ENCODE assay signal across 23 cellular contexts in the genomic region with DNA sequence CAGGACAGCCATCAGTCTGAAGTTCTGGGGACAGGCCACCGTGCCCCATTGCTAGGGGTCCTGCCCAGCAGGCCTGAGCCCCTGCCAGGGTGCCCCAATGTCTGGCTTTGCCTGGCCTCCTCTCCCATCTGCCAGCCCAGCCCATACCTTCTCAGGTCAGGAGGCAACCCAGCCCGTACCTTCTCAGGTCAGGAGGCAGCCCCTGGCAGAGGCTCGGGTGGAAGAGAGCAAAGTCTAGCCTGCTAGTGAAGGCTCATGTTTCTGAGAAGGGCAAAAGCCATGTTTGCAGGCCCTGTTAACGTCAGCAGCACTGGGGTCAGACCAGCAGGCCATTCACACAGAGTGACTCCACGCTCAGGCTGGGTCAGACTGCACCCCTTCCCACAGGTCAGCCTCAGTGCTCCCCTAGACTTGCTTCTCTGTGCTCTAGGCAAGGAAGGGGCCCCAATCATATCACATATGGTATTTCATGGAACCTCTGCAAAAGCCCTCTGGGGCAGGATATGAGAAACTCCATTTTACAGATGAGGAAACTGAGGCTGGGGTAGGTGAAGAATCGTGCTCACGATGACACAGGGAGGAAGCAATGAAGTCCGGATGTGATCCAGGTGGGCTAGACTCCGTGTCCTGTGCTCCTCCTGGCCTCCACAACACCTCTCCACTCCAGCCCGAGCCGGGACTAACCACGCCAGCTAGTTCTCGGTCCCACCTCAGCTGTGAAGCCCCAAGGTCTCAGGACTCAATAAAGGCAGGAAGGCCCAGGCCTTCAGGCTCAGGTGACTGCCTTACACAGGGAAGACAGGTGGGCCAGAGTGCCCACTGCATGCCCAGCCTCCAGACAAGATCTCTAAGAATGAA. TPM values are rescaled to one million over a fixed set of nuclear protein-coding genes. Genes with fewer than 3 reads are reported as not detected.
DNase-seq lines count a peak whose midpoint lies in the region; ATAC-seq and TF ChIP-seq lines count a peak whose summit lies in the region.
"Had no signal": no experiment of that assay in that cellular context is flagged by ENCODE, and none has a peak within 500 bp of the region (broad histone marks: within the 10 kb centered on the region; RNA-seq: fewer than 3 reads in every experiment).

No MANE protein-coding gene starts in this region.

- H3K27ac ChIP-seq in C4-2B (peak overlapping the region; percentile 93), VCaP (peak overlapping the region; percentile 76), osteoblast (ENCODE audit: low read depth, low read length) (no peak overlapping the region)
- no peak overlapping the region for H3K27ac ChIP-seq in CD8-positive, alpha-beta T cell (ENCODE audit: low read depth, low read length)
- H3K27ac ChIP-seq: left ventricle myocardium inferior, uterus had no signal

- no peaks in the 10 kb centered on the region for H4K20me1 ChIP-seq in osteoblast (ENCODE audit: insufficient read depth, low read length)

- H3K4me1 ChIP-seq in iPS-15b (ENCODE audit: control insufficient read depth, insufficient read depth, low read length) = peaks cover 6% of the 10 kb centered on the region
- no peaks in the 10 kb centered on the region for H3K4me1 ChIP-seq in osteoblast (ENCODE audit: insufficient read depth, low read length)
- no peaks in the 10 kb centered on the region for H3K4me1 ChIP-seq in CD8-positive, alpha-beta T cell (ENCODE audit: insufficient read depth, low read length)
- H3K4me1 ChIP-seq: left ventricle myocardium inferior, uterus had no signal

- no peaks in the 10 kb centered on the region for H3K79me2 ChIP-seq in osteoblast (ENCODE audit: insufficient read depth, low read length)

- peaks cover 6% of the 10 kb centered on the region for H3K36me3 ChIP-seq in iPS-15b (ENCODE audit: control insufficient read depth, insufficient read depth, low read length)
- no peaks in the 10 kb centered on the region for H3K36me3 ChIP-seq in osteoblast (ENCODE audit: insufficient read depth, low read length)
- H3K36me3 ChIP-seq in CD8-positive, alpha-beta T cell (ENCODE audit: insufficient read depth, low read length) = no peaks in the 10 kb centered on the region
- H3K36me3 ChIP-seq: adrenal gland, left ventricle myocardium inferior, MG63, uterus had no signal

- TF ChIP-seq CTCF in C4-2B (conservative IDR thresholded peaks at IDR 0.05) (no peak), VCaP (conservative IDR thresholded peaks at IDR 0.05) (no peak), osteoblast (IDR thresholded peaks at IDR 0.05; ENCODE audit: extremely low read depth, low read depth, low read length) (no peak)
- TF ChIP-seq CTCF in CD8-positive, alpha-beta T cell (IDR thresholded peaks at IDR 0.05) = no peak

- intact Hi-C loops in CD8-positive, alpha-beta T cell (cut with DNase I, micrococcal nuclease) = no loop called here

- ATAC-seq in CD8-positive, alpha-beta T cell = no peak
- ATAC-seq: naive thymus-derived CD4-positive, alpha-beta T cell; stimulated activated naive B cell treated with anti-CD40 and anti-IgM and Interleukin-4, amounts not matched to agents 10 μg/mL and 1 μg/mL and 100 μg/mL, for 72 hours had no signal

- H3K4me3 Mint-ChIP-seq in CD8-positive, alpha-beta T cell = no peak overlapping the region
- H3K4me3 Mint-ChIP-seq: CD8-positive, alpha-beta memory T cell; endodermal cell; naive thymus-derived CD4-positive, alpha-beta T cell; stimulated activated naive B cell treated with anti-CD40 and anti-IgM and Interleukin-4, amounts not matched to agents 10 μg/mL and 1 μg/mL and 100 μg/mL, for 72 hours had no signal

- no peak overlapping the region for H3K27ac Mint-ChIP-seq in CD8-positive, alpha-beta T cell
- H3K27ac Mint-ChIP-seq: CD8-positive, alpha-beta memory T cell; endodermal cell; naive thymus-derived CD4-positive, alpha-beta T cell; stimulated activated naive B cell treated with anti-CD40 and anti-IgM and Interleukin-4, amounts not matched to agents 10 μg/mL and 1 μg/mL and 100 μg/mL, for 72 hours had no signal

- DNase-seq in osteoblast (ENCODE audit: insufficient read length, low spot score, missing footprints) (peak; percentile 49), NCI-H2029 treated with DMSO at 0.1 percent for 48 hours (lab: John Stamatoyannopoulos, UW) (no peak), NCI-H524 treated with DMSO at 0.1 percent for 48 hours (lab: John Stamatoyannopoulos, UW) (no peak), H4 (ENCODE audit: low spot score) (no peak)
- DNase-seq in CD8-positive, alpha-beta T cell = no peak
- DNase-seq: ACHN; adrenal gland; central memory CD4-positive, alpha-beta T cell; endodermal cell; foreskin fibroblast; left ventricle myocardium inferior; MG63; naive thymus-derived CD4-positive, alpha-beta T cell; NCI-H1694 treated with DMSO at 0.1 percent for 48 hours; NCI-H446 treated with DMSO at 0.1 percent for 48 hours; SHP77 treated with DMSO at 0.1 percent for 48 hours; stimulated activated naive B cell treated with anti-CD40 and anti-IgM and Interleukin-4, amounts not matched to agents 10 μg/mL and 1 μg/mL and 100 μg/mL, for 72 hours; T-helper 2 cell; uterus had no signal

- H3K9me3 ChIP-seq in iPS-15b (ENCODE audit: control insufficient read depth, insufficient read depth, low read length) = no peaks in the 10 kb centered on the region
- no peaks in the 10 kb centered on the region for H3K9me3 ChIP-seq in osteoblast (ENCODE audit: low read depth, low read length)
- H3K9me3 ChIP-seq in CD8-positive, alpha-beta T cell (ENCODE audit: low read length) = no peaks in the 10 kb centered on the region
- H3K9me3 ChIP-seq: adrenal gland, left ventricle myocardium inferior, MG63, uterus had no signal

- POLR2A ChIA-PET in CD8-positive, alpha-beta T cell (lab: Charles Lee) = no interaction called here

- H3K9me3 Mint-ChIP-seq in CD8-positive, alpha-beta T cell = no peaks in the 10 kb centered on the region
- H3K9me3 Mint-ChIP-seq: CD8-positive, alpha-beta memory T cell; endodermal cell; naive thymus-derived CD4-positive, alpha-beta T cell; stimulated activated naive B cell treated with anti-CD40 and anti-IgM and Interleukin-4, amounts not matched to agents 10 μg/mL and 1 μg/mL and 100 μg/mL, for 72 hours had no signal

- peaks cover 10% of the 10 kb centered on the region for H3K27me3 Mint-ChIP-seq in CD8-positive, alpha-beta T cell (ENCODE audit: low read depth)

- no peak overlapping the region for H3K4me2 ChIP-seq in osteoblast (ENCODE audit: insufficient read depth, low read length)

- CTCF ChIA-PET in CD8-positive, alpha-beta T cell (lab: Charles Lee) = no interaction called here

- H3K4me1 Mint-ChIP-seq in CD8-positive, alpha-beta T cell (ENCODE audit: low read depth) = no peaks in the 10 kb centered on the region
- H3K4me1 Mint-ChIP-seq: CD8-positive, alpha-beta memory T cell; stimulated activated naive B cell treated with anti-CD40 and anti-IgM and Interleukin-4, amounts not matched to agents 10 μg/mL and 1 μg/mL and 100 μg/mL, for 72 hours had no signal

- no peak overlapping the region for H2AFZ ChIP-seq in osteoblast (ENCODE audit: low read length)

- no peaks in the 10 kb centered on the region for H3K27me3 ChIP-seq in iPS-15b (ENCODE audit: control insufficient read depth, insufficient read depth, low read length)
- H3K27me3 ChIP-seq in osteoblast (ENCODE audit: insufficient read depth, low read length) = no peaks in the 10 kb centered on the region
- H3K27me3 ChIP-seq in CD8-positive, alpha-beta T cell (ENCODE audit: insufficient read depth, low read length) = no peaks in the 10 kb centered on the region
- H3K27me3 ChIP-seq: adrenal gland, MG63, uterus had no signal

- H3K9ac ChIP-seq in iPS-15b (ENCODE audit: low read depth, low read length) = peak overlapping the region; percentile 3

- H3K4me3 ChIP-seq in iPS-15b (ENCODE audit: low read depth, low read length) (no peak overlapping the region), osteoblast (ENCODE audit: insufficient read depth, low read length) (no peak overlapping the region)
- no peak overlapping the region for H3K4me3 ChIP-seq in CD8-positive, alpha-beta T cell (ENCODE audit: low read depth, low read length)
- H3K4me3 ChIP-seq: adrenal gland, left ventricle myocardium inferior, MG63, uterus had no signal

- H3K36me3 Mint-ChIP-seq in CD8-positive, alpha-beta T cell = no peaks in the 10 kb centered on the region
- H3K36me3 Mint-ChIP-seq: CD8-positive, alpha-beta memory T cell; naive thymus-derived CD4-positive, alpha-beta T cell; stimulated activated naive B cell treated with anti-CD40 and anti-IgM and Interleukin-4, amounts not matched to agents 10 μg/mL and 1 μg/mL and 100 μg/mL, for 72 hours had no signal

RNA-seq across cellular contexts. Expression of a gene that starts 9.5 kb away (rescaled TPM):
- 7.6 and 11.8 TPM in 2 replicates for total RNA-seq in osteoblast
- not detected for total RNA-seq in CD8-positive, alpha-beta T cell
- total RNA-seq in H4 (2014; rRNA removed; shearing (Covaris generic)) = 29.0 and 44.7 TPM in 2 replicates

Comparison
In these comparisons a context has a peak if more than half of its experiments do, and no peak if none do; other contexts are left out.
1. H3K27ac ChIP-seq: peak in C4-2B (single experiment) and VCaP (single experiment); none in osteoblast (single experiment) and CD8-positive, alpha-beta T cell (single experiment).